In genomic region chr16:30027588-30028437, GRCh38 we compare ENCODE assay signal across 21 cellular contexts. TPM values are rescaled to one million over a fixed set of nuclear protein-coding genes. Genes with fewer than 3 reads are reported as not detected.
"Had no signal": no experiment of that assay in that cellular context is flagged by ENCODE, and none has a peak within 500 bp of the region (broad histone marks: within the 10 kb centered on the region; RNA-seq: fewer than 3 reads in every experiment).

No MANE protein-coding gene starts in this region.

- H3K4me3 Mint-ChIP-seq: activated CD8-positive, alpha-beta memory T cell treated with anti-CD3 and anti-CD28 coated beads, Interleukin-2, amount 10 ng/mL, durations not matched to agents 7 days and 5 days; activated naive CD8-positive, alpha-beta T cell; activated T-cell treated with anti-CD3 and anti-CD28 coated beads, Interleukin-2, amount 50 U/mL, for 24 hours; dendritic cell treated with granulocyte-macrophage colony-stimulating factor and Interleukin-4, amounts not matched to agents 40 ng/mL and 50 ng/mL, for 4 days; type B pancreatic cell had no signal

- ATAC-seq: activated CD4-positive, CD25-positive, alpha-beta regulatory T cell treated with anti-CD3 and anti-CD28 coated beads, Interleukin-2, amount 50 U/mL, for 24 hours; activated CD8-positive, alpha-beta memory T cell treated with anti-CD3 and anti-CD28 coated beads, Interleukin-2, amount 10 ng/mL, durations not matched to agents 7 days and 5 days had no signal

- H3K4me3 ChIP-seq: hepatocyte, lower lobe of right lung, psoas muscle, suprapubic skin had no signal

- H3K36me3 ChIP-seq: lower lobe of right lung, suprapubic skin had no signal

- DNase-seq: activated CD4-positive, alpha-beta T cell treated with anti-CD3 and anti-CD28 coated beads, Interleukin-2, amount 50 U/mL, for 4 hours; activated gamma-delta T cell; activated T-cell treated with anti-CD3 and anti-CD28 coated beads, Interleukin-2, amount 50 U/mL, for 24 hours; amygdala; cerebellar nuclear complex; erythroblast; lower lobe of right lung; midbrain; naive B cell; occipital lobe; psoas muscle had no signal

- H2AFZ ChIP-seq: hepatocyte had no signal

- H3K4me2 ChIP-seq: hepatocyte had no signal

- H3K9me3 Mint-ChIP-seq: activated T-cell treated with anti-CD3 and anti-CD28 coated beads, Interleukin-2, amount 50 U/mL, for 24 hours; dendritic cell treated with granulocyte-macrophage colony-stimulating factor and Interleukin-4, amounts not matched to agents 40 ng/mL and 50 ng/mL, for 4 days; type B pancreatic cell had no signal

- H3K36me3 Mint-ChIP-seq: activated CD8-positive, alpha-beta memory T cell treated with anti-CD3 and anti-CD28 coated beads, Interleukin-2, amount 10 ng/mL, durations not matched to agents 7 days and 5 days; activated naive CD8-positive, alpha-beta T cell; type B pancreatic cell had no signal

- H3K27ac ChIP-seq: hepatocyte, lower lobe of right lung, psoas muscle, suprapubic skin had no signal

- H3K79me2 ChIP-seq: hepatocyte had no signal

- H3K9me3 ChIP-seq: lower lobe of right lung, psoas muscle, suprapubic skin had no signal

- H3K27ac Mint-ChIP-seq: activated CD8-positive, alpha-beta memory T cell treated with anti-CD3 and anti-CD28 coated beads, Interleukin-2, amount 10 ng/mL, durations not matched to agents 7 days and 5 days; activated naive CD8-positive, alpha-beta T cell; activated T-cell treated with anti-CD3 and anti-CD28 coated beads, Interleukin-2, amount 50 U/mL, for 24 hours; dendritic cell treated with granulocyte-macrophage colony-stimulating factor and Interleukin-4, amounts not matched to agents 40 ng/mL and 50 ng/mL, for 4 days; naive B cell; type B pancreatic cell had no signal

RNA-seq across cellular contexts. Expression of gene TLCD3B, which starts 3.3 kb away (rescaled TPM):
- total RNA-seq: hepatocyte, kidney epithelial cell, lower lobe of right lung, sciatic nerve had no signal

RNA-seq across cellular contexts. Expression of gene C16orf92, which starts 4.8 kb away (rescaled TPM):
- total RNA-seq: activated CD8-positive, alpha-beta memory T cell treated with anti-CD3 and anti-CD28 coated beads, Interleukin-2, amount 10 ng/mL, durations not matched to agents 7 days and 5 days; hepatocyte; kidney epithelial cell; lower lobe of right lung; occipital lobe; psoas muscle; sciatic nerve; suprapubic skin; T-helper 2 cell treated with Interferon-gamma antibody and Interleukin-4, amounts not matched to agents 100 ng/mL and 5 ng/mL, for 36 hours had no signal
